15 cellular contexts compared by ENCODE assay signal in genomic region chr2:15260813-15261212, GRCh38.
DNase-seq lines count a peak whose midpoint lies in the region; ATAC-seq lines count a peak whose summit lies in the region.
"Had no signal": no experiment of that assay in that cellular context is flagged by ENCODE, and none has a peak within 500 bp of the region (broad histone marks: within the 10 kb centered on the region; RNA-seq: fewer than 3 reads in every experiment).

No MANE protein-coding gene starts in this region.

- H3K27ac ChIP-seq in iPS-20b (ENCODE audit: low read length) = no peak overlapping the region
- H3K27ac ChIP-seq: 22Rv1, BLaER1 had no signal

- H3K9ac ChIP-seq in iPS-20b (ENCODE audit: low read depth, low read length) = no peak overlapping the region
- H3K9ac ChIP-seq: BLaER1 had no signal

- H3K27me3 ChIP-seq in iPS-20b (ENCODE audit: insufficient read depth, low read length) = no peaks in the 10 kb centered on the region
- H3K27me3 ChIP-seq: BLaER1 had no signal

- peaks cover 25% of the 10 kb centered on the region for H3K4me1 ChIP-seq in iPS-20b (ENCODE audit: insufficient read depth, low read length)
- H3K4me1 ChIP-seq: BLaER1 had no signal

- peaks cover 11% of the 10 kb centered on the region; the same call in 1 of the 2 replicates for H3K9me3 ChIP-seq in iPS-20b (ENCODE audit: insufficient read depth, low read depth, low read length)

- DNase-seq in NCI-H1105 treated with DMSO at 0.1 percent for 48 hours (lab: John Stamatoyannopoulos, UW) (peak; percentile 2), NCI-H1105 (lab: John Stamatoyannopoulos, UW) (no peak), NCI-H146 treated with DMSO at 0.1 percent for 48 hours (lab: John Stamatoyannopoulos, UW; ENCODE audit: unreplicated experiment) (peak; percentile 64), NCI-H748 treated with DMSO at 0.1 percent for 48 hours (lab: John Stamatoyannopoulos, UW) (peak; percentile 14), NCI-H2029 (lab: John Stamatoyannopoulos, UW) (no peak)
- DNase-seq: AML-193, Calu3, DMS 273 treated with DMSO at 0.1 percent for 48 hours, H7 had no signal

- H3K36me3 ChIP-seq in iPS-20b (ENCODE audit: insufficient read depth, low read depth, low read length) = no peaks in the 10 kb centered on the region

- H3K4me3 ChIP-seq in iPS-20b (ENCODE audit: low read length) = peak overlapping the region; percentile 25; the same call in 1 of the 2 replicates
- H3K4me3 ChIP-seq: BLaER1 had no signal

- ATAC-seq in activated CD4-positive, CD25-positive, alpha-beta regulatory T cell treated with anti-CD3 and anti-CD28 coated beads, Interleukin-2, amount 50 U/mL, for 24 hours = no peak
- no peak for ATAC-seq in GM18511 (IDR thresholded peaks at IDR 0.05; ENCODE audit: unreplicated experiment)
- ATAC-seq: HepG2 had no signal

Comparison
In these comparisons a context has a peak if more than half of its experiments do, and no peak if none do; other contexts are left out.
1. DNase-seq: peak in NCI-H1105 treated with DMSO at 0.1 percent for 48 hours (single experiment), NCI-H146 treated with DMSO at 0.1 percent for 48 hours (single experiment) and NCI-H748 treated with DMSO at 0.1 percent for 48 hours (single experiment); none in NCI-H1105 (single experiment) and NCI-H2029 (single experiment).